In the genomic region with DNA sequence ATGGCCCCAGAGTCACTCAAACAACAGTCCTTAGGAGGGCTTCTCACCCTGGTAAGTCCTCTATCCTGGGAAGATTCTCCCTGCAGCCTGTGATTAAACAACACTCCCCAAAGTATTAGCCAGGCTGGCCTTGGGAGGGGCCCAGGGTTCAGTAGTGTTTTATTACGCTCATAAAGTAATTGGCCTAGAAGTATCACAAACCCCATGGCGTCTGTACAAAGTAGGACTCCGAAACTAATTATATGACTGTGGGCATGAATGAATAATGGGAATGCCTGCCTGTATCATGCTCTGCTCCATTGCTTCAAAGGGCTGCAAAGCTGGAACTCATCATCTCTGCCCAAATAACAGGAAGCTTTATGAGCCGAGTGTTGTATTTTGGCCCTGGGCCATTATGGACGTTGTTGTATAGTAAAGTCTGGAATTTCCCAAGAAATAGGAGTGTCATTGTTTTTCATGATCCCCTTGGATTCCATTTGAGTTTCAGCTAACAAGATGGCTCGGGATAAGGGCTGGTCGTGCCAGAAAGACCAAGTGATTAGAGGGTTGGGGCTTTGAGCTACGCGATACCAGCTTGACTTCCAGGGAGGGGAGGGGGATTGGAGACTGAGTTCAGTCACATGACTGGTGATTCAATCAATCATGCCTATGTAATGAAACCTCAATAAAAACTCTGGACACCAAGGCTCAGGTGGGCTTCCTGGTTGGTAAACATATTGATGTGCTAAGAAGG, we compare ENCODE assay signal across 25 cellular contexts.
"Had no signal": no experiment of that assay in that cellular context is flagged by ENCODE, and none has a peak within 500 bp of the region (broad histone marks: within the 10 kb centered on the region; RNA-seq: fewer than 3 reads in every experiment).

No MANE protein-coding gene starts in this region.

- H3K27ac Mint-ChIP-seq: activated naive CD4-positive, alpha-beta T cell treated with anti-CD3 and anti-CD28 coated beads for 36 hours; activated naive CD8-positive, alpha-beta T cell treated with anti-CD3 and anti-CD28 coated beads for 36 hours; activated T-helper 1 cell treated with anti-CD3 and anti-CD28 coated beads, Interleukin-12 subunit alpha, Interleukin-12 subunit beta, Interleukin-2, Interleukin-4 antibody, amounts not matched to agents 30 ng/mL and 10 ng/mL and 1 ng/mL, durations not matched to agents 14 hours and 24 hours and 36 hours; mesothelial cell of epicardium; naive thymus-derived CD4-positive, alpha-beta T cell; stimulated activated effector memory CD8-positive, alpha-beta T cell treated with anti-CD3 and anti-CD28 coated beads, Interleukin-12 subunit alpha, Interleukin-12 subunit beta, amount 100 ng/mL, for 72 hours; stimulated activated naive CD8-positive, alpha-beta T cell treated with anti-CD3 and anti-CD28 coated beads, Interleukin-15, Interleukin-2, amounts not matched to agents 100 ng/mL and 50 ng/mL, for 24 hours; T-helper 2 cell treated with Interferon-gamma antibody and Interleukin-4, amounts not matched to agents 5 μg/mL and 100 μg/mL, for 36 hours had no signal

- ATAC-seq: foreskin keratinocyte; naive thymus-derived CD4-positive, alpha-beta T cell; pancreas; sciatic nerve; stimulated activated effector memory CD8-positive, alpha-beta T cell treated with anti-CD3 and anti-CD28 coated beads, Interleukin-12 subunit alpha, Interleukin-12 subunit beta, amount 100 ng/mL, for 72 hours had no signal

- H3K36me3 Mint-ChIP-seq: activated naive CD8-positive, alpha-beta T cell treated with anti-CD3 and anti-CD28 coated beads for 36 hours; brain; mesothelial cell of epicardium; stimulated activated effector memory CD8-positive, alpha-beta T cell treated with anti-CD3 and anti-CD28 coated beads, Interleukin-12 subunit alpha, Interleukin-12 subunit beta, amount 100 ng/mL, for 72 hours had no signal

- DNase-seq: activated CD4-positive, alpha-beta T cell treated with anti-CD3 and anti-CD28 coated beads for 4 hours; activated CD4-positive, alpha-beta T cell treated with anti-CD3 and anti-CD28 coated beads, Interleukin-2, amount 50 U/mL, for 48 hours; activated CD4-positive, CD25-positive, alpha-beta regulatory T cell; activated CD8-positive, alpha-beta memory T cell treated with anti-CD3 and anti-CD28 coated beads, Interleukin-2, amount 50 U/mL, for 4 hours; activated effector memory CD4-positive, alpha-beta T cell treated with anti-CD3 and anti-CD28 coated beads, Interleukin-2, amount 50 U/mL, for 16 hours; activated naive CD4-positive, alpha-beta T cell treated with anti-CD3 and anti-CD28 coated beads for 36 hours; activated naive CD8-positive, alpha-beta T cell treated with anti-CD3 and anti-CD28 coated beads for 36 hours; activated T-cell treated with anti-CD3 and anti-CD28 coated beads, Interleukin-2, amount 50 U/mL, for 1 hour; adrenal gland; cerebellar nuclear complex; foreskin keratinocyte; naive thymus-derived CD4-positive, alpha-beta T cell; nucleus accumbens; pancreas; retina; stimulated activated CD4-positive, alpha-beta T cell treated with anti-CD3 and anti-CD28 coated beads, Interleukin-4, amount 100 ng/mL, for 24 hours; T-helper 1 cell had no signal

- H3K4me3 Mint-ChIP-seq: activated naive CD4-positive, alpha-beta T cell treated with anti-CD3 and anti-CD28 coated beads for 36 hours; activated naive CD8-positive, alpha-beta T cell treated with anti-CD3 and anti-CD28 coated beads for 36 hours; activated T-helper 1 cell treated with anti-CD3 and anti-CD28 coated beads, Interleukin-12 subunit alpha, Interleukin-12 subunit beta, Interleukin-2, Interleukin-4 antibody, amounts not matched to agents 30 ng/mL and 10 ng/mL and 1 ng/mL, durations not matched to agents 14 hours and 24 hours and 36 hours; brain; mesothelial cell of epicardium; naive thymus-derived CD4-positive, alpha-beta T cell; neural crest cell; stimulated activated effector memory CD8-positive, alpha-beta T cell treated with anti-CD3 and anti-CD28 coated beads, Interleukin-12 subunit alpha, Interleukin-12 subunit beta, amount 100 ng/mL, for 72 hours; stimulated activated naive CD8-positive, alpha-beta T cell treated with anti-CD3 and anti-CD28 coated beads, Interleukin-15, Interleukin-2, amounts not matched to agents 100 ng/mL and 50 ng/mL, for 24 hours; T-helper 2 cell treated with Interferon-gamma antibody and Interleukin-4, amounts not matched to agents 5 μg/mL and 100 μg/mL, for 36 hours had no signal

- H3K4me1 Mint-ChIP-seq: activated naive CD8-positive, alpha-beta T cell treated with anti-CD3 and anti-CD28 coated beads for 36 hours; mesothelial cell of epicardium; naive thymus-derived CD4-positive, alpha-beta T cell; neural crest cell; stimulated activated effector memory CD8-positive, alpha-beta T cell treated with anti-CD3 and anti-CD28 coated beads, Interleukin-12 subunit alpha, Interleukin-12 subunit beta, amount 100 ng/mL, for 72 hours had no signal
